9 cellular contexts compared by ENCODE assay signal in genomic region chr19:1245884-1246816, GRCh38. TPM values are rescaled to one million over a fixed set of nuclear protein-coding genes. Genes with fewer than 3 reads are reported as not detected.
DNase-seq lines count a peak whose midpoint lies in the region; ATAC-seq and TF ChIP-seq lines count a peak whose summit lies in the region.
"Had no signal": no experiment of that assay in that cellular context is flagged by ENCODE, and none has a peak within 500 bp of the region (broad histone marks: within the 10 kb centered on the region; RNA-seq: fewer than 3 reads in every experiment).

No MANE protein-coding gene starts in this region.

- H3K4me3 ChIP-seq in CD4-positive, CD25-positive, alpha-beta regulatory T cell (ENCODE audit: low read depth, low read length) = no peak overlapping the region
- H3K4me3 ChIP-seq in OCI-LY1 (ENCODE audit: low read depth, low read length, poor library complexity, severe bottlenecking) (no peak overlapping the region), heart right ventricle (peak overlapping the region in 1 of 10 donors; percentile 26), rectal smooth muscle tissue (ENCODE audit: low read length) (no peak overlapping the region)

- DNase-seq in CD4-positive, CD25-positive, alpha-beta regulatory T cell = no peak
- DNase-seq in heart right ventricle (peak; percentile 82 to 83), AG20443 (ENCODE audit: low spot score) (no peak)

- H3K9me3 ChIP-seq in CD4-positive, CD25-positive, alpha-beta regulatory T cell (ENCODE audit: control insufficient read depth in 2 of 2, low read length in 2 of 2) = no peaks in the 10 kb centered on the region
- H3K9me3 ChIP-seq in OCI-LY1 (ENCODE audit: low read length) (no peaks in the 10 kb centered on the region), heart right ventricle (no peaks in the 10 kb centered on the region)

- WGBS in heart right ventricle, 2 donors = 44 to 45% methylated on average over 23 to 24 of the region's 24 CpGs

- peaks cover 0 to 3% (median 0%) of the 10 kb centered on the region in 7 donors for H3K9me3 Mint-ChIP-seq in CD4-positive, CD25-positive, alpha-beta regulatory T cell

- H3K36me3 ChIP-seq in CD4-positive, CD25-positive, alpha-beta regulatory T cell (ENCODE audit: control insufficient read depth, insufficient read depth, low read length) = no peaks in the 10 kb centered on the region
- peaks cover 5% of the 10 kb centered on the region; the same call in 1 of the 2 replicates for H3K36me3 ChIP-seq in OCI-LY1 (ENCODE audit: insufficient read depth, low read length)
- peaks cover 0 to 17% (median 0%) of the 10 kb centered on the region in 9 donors for H3K36me3 ChIP-seq in heart right ventricle
- no peaks in the 10 kb centered on the region for H3K36me3 ChIP-seq in rectal smooth muscle tissue (ENCODE audit: control insufficient read depth, insufficient read depth, low read length)

- TF ChIP-seq CTCF in OCI-LY1 (IDR thresholded peaks at IDR 0.05; ENCODE audit: low read length) = no peak
- TF ChIP-seq CTCF in heart right ventricle (IDR thresholded peaks at IDR 0.05) = no peak

- H3K9me2 ChIP-seq in OCI-LY1 (ENCODE audit: low read depth, low read length) = no peaks in the 10 kb centered on the region

- peaks cover 40% of the 10 kb centered on the region for H3K4me1 ChIP-seq in CD4-positive, CD25-positive, alpha-beta regulatory T cell (ENCODE audit: control insufficient read depth, insufficient read depth, low read length, poor library complexity, severe bottlenecking)
- H3K4me1 ChIP-seq in OCI-LY1 (ENCODE audit: insufficient read depth, low read length, severe bottlenecking) = peaks cover 37% of the 10 kb centered on the region
- H3K4me1 ChIP-seq in heart right ventricle = peaks cover 35 to 72% (median 66%) of the 10 kb centered on the region in 9 donors
- peaks cover 34% of the 10 kb centered on the region for H3K4me1 ChIP-seq in rectal smooth muscle tissue (ENCODE audit: control insufficient read depth, insufficient read depth, low read length)

- H3F3A ChIP-seq in OCI-LY1 (ENCODE audit: insufficient read depth, low read length) = no peaks in the 10 kb centered on the region

- intact Hi-C loops in heart right ventricle (cut with DNase I) = loop anchor here in 2 of 10 donors (2.0 to 10.0 kb wide), 2 partner anchors 21 to 321 kb away; partner anchors contain the start of gene ARID3A (in 1 of the 2)

- peaks cover 5% of the 10 kb centered on the region for H3K27me3 Mint-ChIP-seq in CD4-positive, CD25-positive, alpha-beta regulatory T cell

- H3K4me1 Mint-ChIP-seq in CD4-positive, CD25-positive, alpha-beta regulatory T cell = peaks cover 0 to 27% (median 10%) of the 10 kb centered on the region in 4 donors

- H3K27ac Mint-ChIP-seq in CD4-positive, CD25-positive, alpha-beta regulatory T cell = no peak overlapping the region

- H3K27me3 ChIP-seq in CD4-positive, CD25-positive, alpha-beta regulatory T cell (ENCODE audit: control insufficient read depth, insufficient read depth, low read length) = no peaks in the 10 kb centered on the region
- no peaks in the 10 kb centered on the region for H3K27me3 ChIP-seq in OCI-LY1 (ENCODE audit: insufficient read depth, low read length)
- H3K27me3 ChIP-seq in heart right ventricle = no peaks in the 10 kb centered on the region
- H3K27me3 ChIP-seq in rectal smooth muscle tissue (ENCODE audit: control insufficient read depth, insufficient read depth, low read length) = no peaks in the 10 kb centered on the region

- H3K79me2 ChIP-seq in OCI-LY1 (ENCODE audit: insufficient read depth, low read length) = no peaks in the 10 kb centered on the region

- no peak for ATAC-seq in CD4-positive, CD25-positive, alpha-beta regulatory T cell (ENCODE audit: low read depth in 2 of 2)
- peak in 6 of 8 donors; percentile 14 to 55 (median 24) for ATAC-seq in heart right ventricle
- ATAC-seq in GM21367 (IDR thresholded peaks at IDR 0.05; ENCODE audit: unreplicated experiment) = no peak
- no peak for ATAC-seq in HG03045 (IDR thresholded peaks at IDR 0.05; ENCODE audit: unreplicated experiment)
- no peak for ATAC-seq in HG02588 (IDR thresholded peaks at IDR 0.05; ENCODE audit: unreplicated experiment)

- H4K20me1 ChIP-seq in OCI-LY1 (ENCODE audit: insufficient read depth, low read length) = no peaks in the 10 kb centered on the region

- no peak overlapping the region for H3K27ac ChIP-seq in CD4-positive, CD25-positive, alpha-beta regulatory T cell (ENCODE audit: insufficient read depth, low read length, poor library complexity, severe bottlenecking)
- H3K27ac ChIP-seq in OCI-LY1 (ENCODE audit: low read depth, low read length, poor library complexity, severe bottlenecking) (peak overlapping the region; percentile 20), heart right ventricle (peak overlapping the region; percentile 85 to 100 (median 100)), rectal smooth muscle tissue (ENCODE audit: low read depth, low read length) (peak overlapping the region; percentile 91)

- no peak overlapping the region for H2AFZ ChIP-seq in OCI-LY1 (ENCODE audit: low read length)

- H3K36me3 Mint-ChIP-seq in CD4-positive, CD25-positive, alpha-beta regulatory T cell = no peaks in the 10 kb centered on the region

- no peak overlapping the region for H3K9ac ChIP-seq in OCI-LY1 (ENCODE audit: low read length)
- no peak overlapping the region for H3K9ac ChIP-seq in rectal smooth muscle tissue (ENCODE audit: low read length)

- H3K4me2 ChIP-seq in OCI-LY1 (ENCODE audit: low read length) = no peak overlapping the region

- H3K4me3 Mint-ChIP-seq in CD4-positive, CD25-positive, alpha-beta regulatory T cell = peak overlapping the region; percentile 41 to 58 (median 56)

RNA-seq across cellular contexts. Expression of gene MIDN, which starts 2.2 kb away (rescaled TPM):
- total RNA-seq in CD4-positive, CD25-positive, alpha-beta regulatory T cell = 126 TPM
- polyA plus RNA-seq in CD4-positive, CD25-positive, alpha-beta regulatory T cell = 1 to 10 TPM; 1.4 to 3.4 (median 1.8) TPM
- total RNA-seq in heart right ventricle = 100 to 1,000 TPM in 2 of 10 donors, 10 to 100 TPM in 8; 45.9 to 236 (median 68.5) TPM
- polyA plus RNA-seq in heart right ventricle = 10 to 100 TPM; 22.7 to 48.6 TPM

RNA-seq across cellular contexts. Expression of gene ATP5F1D, which starts 4.6 kb away (rescaled TPM):
- 124 TPM for total RNA-seq in CD4-positive, CD25-positive, alpha-beta regulatory T cell
- polyA plus RNA-seq in CD4-positive, CD25-positive, alpha-beta regulatory T cell = 100 to 1,000 TPM; 208 to 236 (median 223) TPM
- total RNA-seq in heart right ventricle = 100 to 1,000 TPM; 491 to 770 (median 553) TPM
- polyA plus RNA-seq in heart right ventricle = 1,000 to 10,000 TPM in 1 of 2 donors, 100 to 1,000 TPM in 1; 821 to 2,879 TPM

RNA-seq across cellular contexts. Expression of gene CBARP, which starts 8.3 kb away (rescaled TPM):
- 0.12 TPM for total RNA-seq in CD4-positive, CD25-positive, alpha-beta regulatory T cell
- not detected for polyA plus RNA-seq in CD4-positive, CD25-positive, alpha-beta regulatory T cell
- 1 to 10 TPM in 9 of 10 donors, under 1 TPM in 1; 0.96 to 2.2 (median 1.4) TPM for total RNA-seq in heart right ventricle
- polyA plus RNA-seq in heart right ventricle = 1 to 10 TPM in 1 of 2 donors, under 1 TPM in 1; 0.73 to 1.3 TPM
- total RNA-seq: mononuclear cell had no signal

RNA-seq across cellular contexts. Expression of gene CIRBP, which starts 23.0 kb away (rescaled TPM):
- 497 TPM for total RNA-seq in CD4-positive, CD25-positive, alpha-beta regulatory T cell
- 100 to 1,000 TPM; 172 to 243 (median 210) TPM for polyA plus RNA-seq in CD4-positive, CD25-positive, alpha-beta regulatory T cell
- total RNA-seq in heart right ventricle = 100 to 1,000 TPM; 227 to 356 (median 280) TPM
- polyA plus RNA-seq in heart right ventricle = 100 to 1,000 TPM; 180 to 344 TPM

RNA-seq across cellular contexts. Expression of gene FAM174C, which starts 29.2 kb away (rescaled TPM):
- total RNA-seq in CD4-positive, CD25-positive, alpha-beta regulatory T cell = 44.2 TPM
- 10 to 100 TPM; 72.9 to 91.3 (median 88.4) TPM for polyA plus RNA-seq in CD4-positive, CD25-positive, alpha-beta regulatory T cell
- 10 to 100 TPM in 7 of 10 donors, 1 to 10 TPM in 3; 8.2 to 19.0 (median 12.7) TPM for total RNA-seq in heart right ventricle
- 10 to 100 TPM; 40.2 to 70.2 TPM for polyA plus RNA-seq in heart right ventricle

Comparison
In these comparisons a context has a peak if more than half of its experiments do, and no peak if none do; other contexts are left out.
1. ATAC-seq: peak in heart right ventricle (6 of 8); none in CD4-positive, CD25-positive, alpha-beta regulatory T cell (0 of 2), GM21367 (single experiment), HG03045 (single experiment) and HG02588 (single experiment).
2. DNase-seq: peak in heart right ventricle (2 of 2); none in CD4-positive, CD25-positive, alpha-beta regulatory T cell (0 of 3) and AG20443 (single experiment).